Comparison of ENCODE assay signal across 14 cellular contexts in the genomic region with DNA sequence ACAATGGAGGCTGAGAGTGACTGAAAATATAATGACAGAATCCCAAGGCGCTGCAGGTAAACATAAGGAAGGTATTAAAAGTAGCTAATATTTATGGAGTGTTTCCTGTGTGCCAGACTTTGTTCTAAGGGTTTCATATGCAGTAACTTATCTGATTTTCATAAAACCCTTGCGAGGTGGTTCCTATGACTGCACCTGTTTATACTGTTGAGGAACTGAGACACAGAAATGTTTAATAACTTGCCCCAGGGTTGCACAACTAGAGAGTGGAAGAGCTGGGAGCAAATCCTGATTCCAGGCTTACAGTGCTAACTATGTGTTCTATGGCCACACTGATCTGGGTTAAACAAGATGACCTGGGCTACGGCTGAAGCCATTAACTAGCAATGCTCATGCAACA. TPM values are rescaled to one million over a fixed set of nuclear protein-coding genes. Genes with fewer than 3 reads are reported as not detected.
DNase-seq lines count a peak whose midpoint lies in the region; ATAC-seq lines count a peak whose summit lies in the region.
"Had no signal": no experiment of that assay in that cellular context is flagged by ENCODE, and none has a peak within 500 bp of the region (broad histone marks: within the 10 kb centered on the region; RNA-seq: fewer than 3 reads in every experiment).

No MANE protein-coding gene starts in this region.

- ATAC-seq in activated T-cell treated with anti-CD3 and anti-CD28 coated beads, Interleukin-2, amount 50 U/mL, for 4 hours, result no peak
- ATAC-seq in HG02870 (IDR thresholded peaks at IDR 0.05; ENCODE audit: unreplicated experiment), result peak; percentile 37
- no peak for ATAC-seq in stimulated activated naive CD8-positive, alpha-beta T cell treated with anti-CD3 and anti-CD28 coated beads, Interleukin-15, amount 100 ng/mL, for 72 hours
- ATAC-seq in HG02759 (IDR thresholded peaks at IDR 0.05; ENCODE audit: unreplicated experiment), result no peak

- peak overlapping the region; percentile 95 for H3K4me3 Mint-ChIP-seq in activated T-cell treated with anti-CD3 and anti-CD28 coated beads, Interleukin-2, amount 50 U/mL, for 4 hours
- peak overlapping the region; percentile 99 for H3K4me3 Mint-ChIP-seq in activated naive CD8-positive, alpha-beta T cell treated with anti-CD3 and anti-CD28 coated beads for 36 hours
- peak overlapping the region; percentile 64 to 90 for H3K4me3 Mint-ChIP-seq in stimulated activated naive CD8-positive, alpha-beta T cell treated with anti-CD3 and anti-CD28 coated beads, Interleukin-15, amount 100 ng/mL, for 72 hours

- H3K27me3 Mint-ChIP-seq in activated T-cell treated with anti-CD3 and anti-CD28 coated beads, Interleukin-2, amount 50 U/mL, for 4 hours (ENCODE audit: low read depth), result no peaks in the 10 kb centered on the region
- no peaks in the 10 kb centered on the region for H3K27me3 Mint-ChIP-seq in activated naive CD8-positive, alpha-beta T cell treated with anti-CD3 and anti-CD28 coated beads for 36 hours
- no peaks in the 10 kb centered on the region for H3K27me3 Mint-ChIP-seq in stimulated activated naive CD8-positive, alpha-beta T cell treated with anti-CD3 and anti-CD28 coated beads, Interleukin-15, amount 100 ng/mL, for 72 hours
- H3K27me3 Mint-ChIP-seq: dendritic cell treated with granulocyte-macrophage colony-stimulating factor and Interleukin-4, amounts not matched to agents 40 ng/mL and 50 ng/mL, for 4 days had no signal

- H3K27ac Mint-ChIP-seq in activated naive CD8-positive, alpha-beta T cell treated with anti-CD3 and anti-CD28 coated beads for 36 hours, result no peak overlapping the region
- no peak overlapping the region for H3K27ac Mint-ChIP-seq in stimulated activated naive CD8-positive, alpha-beta T cell treated with anti-CD3 and anti-CD28 coated beads, Interleukin-15, amount 100 ng/mL, for 72 hours

- no peak for DNase-seq in activated T-cell treated with anti-CD3 and anti-CD28 coated beads, Interleukin-2, amount 50 U/mL, for 4 hours
- no peak for DNase-seq in activated T-cell treated with anti-CD3 and anti-CD28 coated beads, Interleukin-2, amount 50 U/mL, for 48 hours
- no peak for DNase-seq in activated naive CD8-positive, alpha-beta T cell treated with anti-CD3 and anti-CD28 coated beads for 36 hours
- DNase-seq in stimulated activated naive CD8-positive, alpha-beta T cell treated with anti-CD3 and anti-CD28 coated beads, Interleukin-15, amount 100 ng/mL, for 72 hours, result no peak
- DNase-seq in GM19238 (ENCODE audit: insufficient read length, low spot score) (no peak), posterior cingulate gyrus (no peak)
- DNase-seq: anterior cingulate cortex, DMS79, mesenchymal stem cell, NCI-H446, transverse colon had no signal

- peaks cover 53% of the 10 kb centered on the region for H3K36me3 Mint-ChIP-seq in activated T-cell treated with anti-CD3 and anti-CD28 coated beads, Interleukin-2, amount 50 U/mL, for 4 hours (ENCODE audit: insufficient read depth)
- peaks cover 64% of the 10 kb centered on the region for H3K36me3 Mint-ChIP-seq in activated naive CD8-positive, alpha-beta T cell treated with anti-CD3 and anti-CD28 coated beads for 36 hours

- H3K4me1 Mint-ChIP-seq in activated T-cell treated with anti-CD3 and anti-CD28 coated beads, Interleukin-2, amount 50 U/mL, for 4 hours (ENCODE audit: low read depth), result peaks cover 57% of the 10 kb centered on the region
- H3K4me1 Mint-ChIP-seq in activated naive CD8-positive, alpha-beta T cell treated with anti-CD3 and anti-CD28 coated beads for 36 hours, result peaks cover 40% of the 10 kb centered on the region
- H3K4me1 Mint-ChIP-seq in stimulated activated naive CD8-positive, alpha-beta T cell treated with anti-CD3 and anti-CD28 coated beads, Interleukin-15, amount 100 ng/mL, for 72 hours, result peaks cover 57% of the 10 kb centered on the region

- intact Hi-C loops in posterior cingulate gyrus (cut with DNase I), result no loop called here

- H3K9me3 Mint-ChIP-seq in activated T-cell treated with anti-CD3 and anti-CD28 coated beads, Interleukin-2, amount 50 U/mL, for 4 hours, result no peaks in the 10 kb centered on the region
- no peaks in the 10 kb centered on the region for H3K9me3 Mint-ChIP-seq in activated naive CD8-positive, alpha-beta T cell treated with anti-CD3 and anti-CD28 coated beads for 36 hours
- no peaks in the 10 kb centered on the region for H3K9me3 Mint-ChIP-seq in stimulated activated naive CD8-positive, alpha-beta T cell treated with anti-CD3 and anti-CD28 coated beads, Interleukin-15, amount 100 ng/mL, for 72 hours
- H3K9me3 Mint-ChIP-seq: dendritic cell treated with granulocyte-macrophage colony-stimulating factor and Interleukin-4, amounts not matched to agents 40 ng/mL and 50 ng/mL, for 4 days had no signal

RNA-seq across cellular contexts. Expression of a gene that starts 2.4 kb away (rescaled TPM):
- total RNA-seq in activated T-cell treated with anti-CD3 and anti-CD28 coated beads, Interleukin-2, amount 50 U/mL, for 4 hours, result 10 to 100 TPM; 47.9 to 55.0 (median 49.1) TPM
- total RNA-seq in activated naive CD8-positive, alpha-beta T cell treated with anti-CD3 and anti-CD28 coated beads for 36 hours, result 10 to 100 TPM; 81.8 to 87.6 TPM

RNA-seq across cellular contexts. Expression of a gene that starts 8.1 kb away (rescaled TPM):
- 10 to 100 TPM; 38.4 to 50.6 (median 43.9) TPM for total RNA-seq in activated T-cell treated with anti-CD3 and anti-CD28 coated beads, Interleukin-2, amount 50 U/mL, for 4 hours
- total RNA-seq in activated naive CD8-positive, alpha-beta T cell treated with anti-CD3 and anti-CD28 coated beads for 36 hours, result 10 to 100 TPM; 42.7 to 46.8 TPM
